ENCODE assay signal across 18 cellular contexts in genomic region chr21:34692458-34693020, GRCh38. TPM values are rescaled to one million over a fixed set of nuclear protein-coding genes. Genes with fewer than 3 reads are reported as not detected.
DNase-seq lines count a peak whose midpoint lies in the region; ATAC-seq and TF ChIP-seq lines count a peak whose summit lies in the region.
"Had no signal": no experiment of that assay in that cellular context is flagged by ENCODE, and none has a peak within 500 bp of the region (broad histone marks: within the 10 kb centered on the region; RNA-seq: fewer than 3 reads in every experiment).

No MANE protein-coding gene starts in this region.

- ATAC-seq in psoas muscle: no peak
- ATAC-seq: activated T-helper 17 cell treated with anti-CD3 and anti-CD28 coated beads, Interleukin-2, amount 50 U/mL, for 72 hours had no signal

- DNase-seq in breast epithelium (ENCODE audit: low spot score in 2 of 2) (no peak), mammary epithelial cell (no peak), PC-9 (no peak), mesenchymal stem cell (no peak), suprapubic skin (ENCODE audit: low spot score in 2 of 2) (no peak), T-helper 9 cell (no peak), psoas muscle (no peak)
- no peak for DNase-seq in NK-92 treated with Interleukin-12 subunit alpha and Interleukin-12 subunit beta, amount 100 ng/mL, for 24 hours (lab: John Stamatoyannopoulos, UW)
- DNase-seq: activated CD8-positive, alpha-beta memory T cell treated with anti-CD3 and anti-CD28 coated beads, Interleukin-2, amount 50 U/mL, for 48 hours; GOT3 had no signal

- H3K27ac ChIP-seq in breast epithelium (peak overlapping the region; percentile 71 to 92), mammary epithelial cell (ENCODE audit: insufficient read depth, low read depth, low read length) (no peak overlapping the region), PC-9 (peak overlapping the region; percentile 89), mesenchymal stem cell (ENCODE audit: low read length, poor library complexity, severe bottlenecking) (no peak overlapping the region), suprapubic skin (no peak overlapping the region), psoas muscle (no peak overlapping the region)
- H3K27ac ChIP-seq: ascending aorta, BLaER1, uterus had no signal

- no peak overlapping the region for H2BK120ac ChIP-seq in mesenchymal stem cell (ENCODE audit: low read depth, low read length)

- H3K23ac ChIP-seq in mesenchymal stem cell (ENCODE audit: low read length in 2 of 2): no peak overlapping the region

- dilution Hi-C loops in mammary epithelial cell (cut with HindIII; ENCODE audit: low sequenced_read_pairs): no loop called here

- peaks cover 0 to 5% of the 10 kb centered on the region in 2 donors for H3K9me3 ChIP-seq in breast epithelium
- H3K9me3 ChIP-seq in mammary epithelial cell (replicated peaks; ENCODE audit: insufficient read depth, low read length): no peaks in the 10 kb centered on the region
- no peaks in the 10 kb centered on the region for H3K9me3 ChIP-seq in PC-9 (ENCODE audit: insufficient read depth, low read depth)
- H3K9me3 ChIP-seq in mesenchymal stem cell (ENCODE audit: control insufficient read depth, low read length): no peaks in the 10 kb centered on the region
- no peaks in the 10 kb centered on the region for H3K9me3 ChIP-seq in suprapubic skin
- no peaks in the 10 kb centered on the region for H3K9me3 ChIP-seq in psoas muscle
- H3K9me3 ChIP-seq: ascending aorta, uterus had no signal

- H3K9ac ChIP-seq in mammary epithelial cell (ENCODE audit: insufficient read depth, low read length) (no peak overlapping the region), mesenchymal stem cell (ENCODE audit: low read length) (peak overlapping the region; percentile 66)
- H3K9ac ChIP-seq: BLaER1 had no signal

- no peak for TF ChIP-seq EP300 in suprapubic skin (IDR thresholded peaks at IDR 0.05)

- BruUV-seq in mammary epithelial cell (replicated peaks; lab: Mats Ljungman, UMichigan) (no TSS peak), PC-9 (replicated peaks; lab: Mats Ljungman, UMichigan) (no TSS peak)

- H2AK5ac ChIP-seq in mesenchymal stem cell (ENCODE audit: low read length, severe bottlenecking): no peak overlapping the region

- H4K20me1 ChIP-seq in mammary epithelial cell (ENCODE audit: insufficient read depth, low read length): no peaks in the 10 kb centered on the region
- H4K20me1 ChIP-seq in PC-9 (ENCODE audit: insufficient read depth): no peaks in the 10 kb centered on the region
- H4K20me1 ChIP-seq: BLaER1 had no signal

- no peak overlapping the region for H3K14ac ChIP-seq in mesenchymal stem cell (ENCODE audit: low read length in 2 of 2)

- no peaks in the 10 kb centered on the region for H3K79me2 ChIP-seq in mammary epithelial cell (ENCODE audit: insufficient read depth, low read length)
- H3K79me2 ChIP-seq in PC-9 (ENCODE audit: low read depth): no peaks in the 10 kb centered on the region

- CTCF ChIA-PET in mammary epithelial cell (lab: Charles Lee; ENCODE audit: low non-redundant PET) (interaction anchor here (0.7 to 1.0 kb wide), 2 partner anchors 28 to 53 kb away, joined by 4 to 6 read pairs; no protein-coding TSS in a partner anchor), PC-9 (lab: Charles Lee) (interaction anchor here (1.0 kb wide), 1 partner anchor 1248 kb away, joined by 3 read pairs; no protein-coding TSS in a partner anchor)

- H3K4me2 ChIP-seq in mammary epithelial cell (ENCODE audit: insufficient read depth, low read depth, low read length): no peak overlapping the region
- peak overlapping the region; percentile 56; the same call in 1 of the 2 replicates for H3K4me2 ChIP-seq in PC-9
- no peak overlapping the region for H3K4me2 ChIP-seq in mesenchymal stem cell (ENCODE audit: low read length, poor library complexity, severe bottlenecking)
- H3K4me2 ChIP-seq: BLaER1, smooth muscle cell had no signal

- H3K36me3 ChIP-seq in breast epithelium (no peaks in the 10 kb centered on the region), mammary epithelial cell (ENCODE audit: insufficient read depth, low read length) (no peaks in the 10 kb centered on the region), PC-9 (ENCODE audit: low read depth) (no peaks in the 10 kb centered on the region), mesenchymal stem cell (ENCODE audit: control insufficient read depth in 1 of 2, insufficient read depth in 2 of 2, low read depth in 1 of 2, low read length in 2 of 2) (no peaks in the 10 kb centered on the region), suprapubic skin (no peaks in the 10 kb centered on the region), psoas muscle (ENCODE audit: insufficient read depth in 1 of 2, low read depth in 1 of 2) (no peaks in the 10 kb centered on the region)
- H3K36me3 ChIP-seq: ascending aorta, BLaER1, uterus had no signal

- TF ChIP-seq POLR2A in breast epithelium (IDR thresholded peaks at IDR 0.05) (no peak), suprapubic skin (IDR thresholded peaks at IDR 0.05) (no peak)

- in situ Hi-C loops in mammary epithelial cell (cut with MboI; ENCODE audit: low sequenced_read_pairs in 2 of 2): loop anchor here in 1 of 2 donors (25.0 kb wide), 2 partner anchors 145 to 720 kb away; no protein-coding TSS in a partner anchor

- intact Hi-C loops in breast epithelium (cut with DNase I; ENCODE audit: low total_unique reads) (no loop called here), mammary epithelial cell (cut with micrococcal nuclease) (loop anchor here (1.0 to 5.0 kb wide), 11 partner anchors 53 to 1420 kb away; no protein-coding TSS in a partner anchor), PC-9 (cut with micrococcal nuclease; ENCODE audit: unreplicated experiment) (loop anchor here (2.0 to 5.0 kb wide), 5 partner anchors 196 to 1245 kb away; no protein-coding TSS in a partner anchor), psoas muscle (cut with DNase I) (loop anchor here (5.0 kb wide), 2 partner anchors 195 to 1150 kb away; no protein-coding TSS in a partner anchor)

- TF ChIP-seq CTCF in breast epithelium (IDR thresholded peaks at IDR 0.05) (no peak), mammary epithelial cell (conservative IDR thresholded peaks at IDR 0.05 in 1 of 2, IDR thresholded peaks at IDR 0.05 in 1 of 2; ENCODE audit: extremely low read depth in 1 of 2, insufficient read depth in 1 of 2, low read depth in 1 of 2, low read length in 2 of 2) (no peak), PC-9 (conservative IDR thresholded peaks at IDR 0.05) (no peak), suprapubic skin (IDR thresholded peaks at IDR 0.05) (no peak), psoas muscle (IDR thresholded peaks at IDR 0.05) (no peak)

- H3K4me1 ChIP-seq in breast epithelium (no peaks in the 10 kb centered on the region), mammary epithelial cell (ENCODE audit: insufficient read depth, low read length) (peaks cover 6% of the 10 kb centered on the region), PC-9 (replicated peaks; ENCODE audit: insufficient read depth) (peaks cover 38% of the 10 kb centered on the region), mesenchymal stem cell (ENCODE audit: control insufficient read depth, insufficient read depth, low read depth, low read length) (no peaks in the 10 kb centered on the region), suprapubic skin (peaks cover 5% of the 10 kb centered on the region), psoas muscle (peaks cover 28% of the 10 kb centered on the region)
- H3K4me1 ChIP-seq: ascending aorta, BLaER1, uterus had no signal

- H3K79me1 ChIP-seq in mesenchymal stem cell (replicated peaks; ENCODE audit: low read length, poor library complexity, severe bottlenecking): no peaks in the 10 kb centered on the region

- no peak overlapping the region for H4K8ac ChIP-seq in mesenchymal stem cell (ENCODE audit: low read length)

- H3K9me2 ChIP-seq in PC-9 (ENCODE audit: insufficient read depth): no peaks in the 10 kb centered on the region

- no peak overlapping the region for H2BK12ac ChIP-seq in mesenchymal stem cell (ENCODE audit: low read length in 2 of 2)

- no peak overlapping the region for H3K4ac ChIP-seq in mesenchymal stem cell (ENCODE audit: low read depth in 1 of 2, low read length in 2 of 2)

- no peak overlapping the region for H2BK15ac ChIP-seq in mesenchymal stem cell (ENCODE audit: low read depth, poor library complexity, severe bottlenecking)

- peaks cover 19% of the 10 kb centered on the region; the same call in 1 of the 2 replicates for H3F3A ChIP-seq in PC-9 (ENCODE audit: insufficient read depth, low read depth)

- no peak overlapping the region for H2BK5ac ChIP-seq in mesenchymal stem cell (ENCODE audit: low read depth, low read length, poor library complexity, severe bottlenecking)

- H2AFZ ChIP-seq in mammary epithelial cell (ENCODE audit: low read depth, low read length): no peak overlapping the region
- H2AFZ ChIP-seq in PC-9: no peak overlapping the region
- H2AFZ ChIP-seq in mesenchymal stem cell (ENCODE audit: low read depth, low read length): no peak overlapping the region

- H3K4me3 ChIP-seq in breast epithelium (no peak overlapping the region), mammary epithelial cell (replicated peaks in 1 of 3; ENCODE audit: insufficient read depth in 1 of 3, low read depth in 2 of 3, low read length in 3 of 3) (no peak overlapping the region), PC-9 (no peak overlapping the region), mesenchymal stem cell (ENCODE audit: insufficient read depth in 1 of 2, low read depth in 1 of 2, low read length in 2 of 2) (no peak overlapping the region), suprapubic skin (no peak overlapping the region), psoas muscle (no peak overlapping the region)
- H3K4me3 ChIP-seq: ascending aorta, BLaER1, smooth muscle cell, uterus had no signal

- no peak overlapping the region for H3K18ac ChIP-seq in mesenchymal stem cell (ENCODE audit: low read depth in 1 of 2, low read length in 2 of 2)

- H4K91ac ChIP-seq in mesenchymal stem cell (ENCODE audit: low read length): no peak overlapping the region

- WGBS in mammary epithelial cell (ENCODE audit: low coverage, missing lambda C conversion rate): 81% methylated on average over 2 of the region's 2 CpGs
- WGBS in mesenchymal stem cell: 100% methylated on average over 2 of the region's 2 CpGs
- WGBS in suprapubic skin: 79% methylated on average over 2 of the region's 2 CpGs
- WGBS in psoas muscle, 3 donors: 71 to 80% (median 78%) methylated on average over 2 of the region's 2 CpGs

- H3K27me3 ChIP-seq in breast epithelium: no peaks in the 10 kb centered on the region
- H3K27me3 ChIP-seq in mammary epithelial cell (ENCODE audit: insufficient read depth, low read length): no peaks in the 10 kb centered on the region
- no peaks in the 10 kb centered on the region for H3K27me3 ChIP-seq in PC-9 (ENCODE audit: insufficient read depth, low read depth)
- H3K27me3 ChIP-seq in mesenchymal stem cell (ENCODE audit: control insufficient read depth in 1 of 2, insufficient read depth in 1 of 2, low read length in 2 of 2): peaks cover 0 to 37% of the 10 kb centered on the region in 2 experiments
- no peaks in the 10 kb centered on the region for H3K27me3 ChIP-seq in suprapubic skin
- no peaks in the 10 kb centered on the region for H3K27me3 ChIP-seq in psoas muscle (ENCODE audit: insufficient read depth in 3 of 3, low read length in 2 of 3)
- H3K27me3 ChIP-seq: ascending aorta, BLaER1, uterus had no signal

- POLR2A ChIA-PET in PC-9 (lab: Charles Lee; ENCODE audit: unreplicated experiment): interaction anchor here (0.6 kb wide), 1 partner anchor 177 kb away, joined by 6 read pairs; no protein-coding TSS in a partner anchor

RNA-seq across cellular contexts. Expression of gene CLIC6, which starts 23.7 kb away (rescaled TPM):
- total RNA-seq in breast epithelium (10 to 100 TPM in 2 of 3 donors, 1 to 10 TPM in 1; 10.0 to 34.1 (median 14.4) TPM), mammary epithelial cell (under 1 TPM in 1 of 2 donors, not detected in 1; 0.07 TPM), PC-9 (2021) (not detected in 2 replicates), suprapubic skin (1 to 10 TPM; 2.5 to 10.0 (median 3.7) TPM), psoas muscle (10 to 100 TPM in 2 of 4 donors, 1 to 10 TPM in 1, under 1 TPM in 1; 0.50 to 35.5 (median 9.2) TPM)
- polyA plus RNA-seq in mammary epithelial cell (not detected), psoas muscle (1 to 10 TPM; 3.1 to 7.7 (median 4.2) TPM)
- not detected for polyA minus RNA-seq in mammary epithelial cell
- polyA plus RNA-seq in mesenchymal stem cell (2013, experiment 1 of 2): not detected
- polyA plus RNA-seq in mesenchymal stem cell (2013, experiment 2 of 2): not detected
- total RNA-seq: dermis blood vessel endothelial cell, G401, MCF 10A had no signal
- polyA plus RNA-seq: smooth muscle cell had no signal

Comparison
In these comparisons a context has a peak if more than half of its experiments do, and no peak if none do; other contexts are left out.
1. H3K27ac ChIP-seq: peak in breast epithelium (2 of 2) and PC-9 (single experiment); none in mammary epithelial cell (single experiment), mesenchymal stem cell (single experiment), suprapubic skin (single experiment) and psoas muscle (single experiment).